ENCODE assay signal across 18 cellular contexts in the genomic region with DNA sequence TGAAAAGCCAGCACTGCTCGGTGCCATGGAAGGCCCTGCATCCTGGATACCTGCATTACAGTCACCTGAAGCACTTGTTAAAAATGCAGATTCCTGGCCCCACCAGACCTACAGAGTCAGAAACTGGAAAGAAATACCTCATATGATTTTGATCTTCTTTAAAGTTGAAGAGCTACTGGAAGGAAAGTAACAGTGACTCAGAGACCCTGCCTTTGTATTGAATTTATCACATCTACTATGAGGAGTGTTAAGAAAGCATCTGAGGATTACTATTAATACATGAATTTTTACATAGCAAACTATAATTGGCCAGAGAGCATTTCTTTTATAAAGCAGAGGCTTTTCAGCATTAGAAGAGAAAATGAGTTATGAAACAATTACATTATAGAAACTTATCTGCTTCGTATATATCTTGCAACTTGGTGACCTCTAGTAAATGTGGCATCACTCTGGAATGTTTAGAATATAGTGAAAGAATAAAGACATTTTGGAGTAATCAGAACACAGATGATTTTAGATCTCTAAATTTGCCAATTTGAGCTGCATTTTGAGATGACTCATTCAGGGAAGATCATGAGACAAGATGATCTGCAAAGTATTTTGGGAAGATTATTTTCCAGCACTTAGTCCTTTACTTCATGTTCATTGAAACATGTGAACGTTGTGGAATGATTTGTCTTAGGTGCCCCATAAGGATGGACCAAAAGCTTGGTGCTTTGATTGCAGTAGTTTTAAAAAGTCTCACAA. TPM values are rescaled to one million over a fixed set of nuclear protein-coding genes. Genes with fewer than 3 reads are reported as not detected.
A peak's percentile ranks its signal among the peaks of the same experiment; 100 is the strongest.
DNase-seq lines count a peak whose midpoint lies in the region; FAIRE-seq and TF ChIP-seq lines count a peak whose summit lies in the region.
"Had no signal": no experiment of that assay in that cellular context is flagged by ENCODE, and none has a peak within 500 bp of the region (broad histone marks: within the 10 kb centered on the region; RNA-seq: fewer than 3 reads in every experiment).

No MANE protein-coding gene starts in this region.

- in situ Hi-C loops in brain microvascular endothelial cell (cut with HindIII; ENCODE audit: low pct_ligation_motif_present, low sequenced_read_pairs): no loop called here

- peak; percentile 11 for FAIRE-seq in H54 (lab: Jason Lieb, UNC)
- FAIRE-seq in frontal cortex (lab: Jason Lieb, UNC): no peak
- FAIRE-seq: GM12892 had no signal

- no peak for TF ChIP-seq CTCF in brain microvascular endothelial cell (IDR thresholded peaks at IDR 0.05; ENCODE audit: low read depth, low read length, missing control alignments)
- no peak for TF ChIP-seq CTCF in fibroblast of villous mesenchyme (IDR thresholded peaks at IDR 0.05; ENCODE audit: insufficient read depth, low read depth, low read length)

- TF ChIP-seq POLR2A in H54 (IDR thresholded peaks at IDR 0.05; ENCODE audit: low read depth, low read length): no peak

- H3K27ac ChIP-seq in brain microvascular endothelial cell: peak overlapping the region; percentile 28

- no peak for DNase-seq in H54 (ENCODE audit: insufficient read length, low spot score)
- no peak for DNase-seq in brain microvascular endothelial cell
- DNase-seq in fibroblast of villous mesenchyme (ENCODE audit: low read depth): peak; percentile 9
- peak; percentile 52 for DNase-seq in superior temporal gyrus (ENCODE audit: extremely low spot score)
- no peak for DNase-seq in frontal cortex (ENCODE audit: low spot score in 2 of 2)
- no peak for DNase-seq in NCI-H1436 treated with DMSO at 0.1 percent for 48 hours (lab: John Stamatoyannopoulos, UW)
- DNase-seq in dedifferentiated amniotic fluid mesenchymal stem cell (ENCODE audit: extremely low spot score): no peak
- DNase-seq: CD8-positive, alpha-beta memory T cell; DND-41; GF-D8; NCI-H1417; NCI-H2029; NCI-H2171 treated with DMSO at 0.1 percent for 48 hours; NCI-H446 treated with DMSO at 0.1 percent for 48 hours; NK-92 treated with Interleukin-12 subunit alpha and Interleukin-12 subunit beta, amount 100 ng/mL, for 24 hours; SHP77 treated with DMSO at 0.1 percent for 48 hours had no signal

- H3K27me3 ChIP-seq in brain microvascular endothelial cell (replicated peaks): no peaks in the 10 kb centered on the region

- H3K36me3 ChIP-seq in brain microvascular endothelial cell (replicated peaks): no peaks in the 10 kb centered on the region

- no peak overlapping the region for H3K4me3 ChIP-seq in brain microvascular endothelial cell (ENCODE audit: low read depth, low read length)
- H3K4me3 ChIP-seq in fibroblast of villous mesenchyme (ENCODE audit: low read depth, low read length): no peak overlapping the region

RNA-seq across cellular contexts. Expression of a gene that starts 12.2 kb away (rescaled TPM):
- total RNA-seq in fibroblast of villous mesenchyme (48.6 and 56.1 TPM in 2 replicates), frontal cortex (102 TPM)
- total RNA-seq: OCI-LY7 had no signal

Comparison
In these comparisons a context has a peak if more than half of its experiments do, and no peak if none do; other contexts are left out.
1. DNase-seq: peak in fibroblast of villous mesenchyme (single experiment) and superior temporal gyrus (single experiment); none in H54 (single experiment), brain microvascular endothelial cell (single experiment), frontal cortex (0 of 2), NCI-H1436 treated with DMSO at 0.1 percent for 48 hours (single experiment) and dedifferentiated amniotic fluid mesenchymal stem cell (single experiment).